Comparison of ENCODE assay signal across 1 cellular context in genomic region chr5:177297922-177298321, GRCh38.
TF ChIP-seq lines count a peak whose summit lies in the region.

No MANE protein-coding gene starts in this region.

TF ChIP-seq in K562, 482 proteins besides CTCF, POLR2A, EP300 and RAD21:
- TF ChIP-seq ARHGAP35 (IDR thresholded peaks at IDR 0.05; ENCODE audit: partially characterized antibody): no peak
- no peak for TF ChIP-seq SRSF9 (IDR thresholded peaks at IDR 0.05; ENCODE audit: borderline replicate concordance, low read depth, low read length)
- TF ChIP-seq XRCC5 (IDR thresholded peaks at IDR 0.05; ENCODE audit: low read depth, low read length): no peak
- no peak for TF ChIP-seq ZNF134 (CRISPR knock-in tag; conservative IDR thresholded peaks at IDR 0.05)
